9 cellular contexts compared by ENCODE assay signal in the genomic region with DNA sequence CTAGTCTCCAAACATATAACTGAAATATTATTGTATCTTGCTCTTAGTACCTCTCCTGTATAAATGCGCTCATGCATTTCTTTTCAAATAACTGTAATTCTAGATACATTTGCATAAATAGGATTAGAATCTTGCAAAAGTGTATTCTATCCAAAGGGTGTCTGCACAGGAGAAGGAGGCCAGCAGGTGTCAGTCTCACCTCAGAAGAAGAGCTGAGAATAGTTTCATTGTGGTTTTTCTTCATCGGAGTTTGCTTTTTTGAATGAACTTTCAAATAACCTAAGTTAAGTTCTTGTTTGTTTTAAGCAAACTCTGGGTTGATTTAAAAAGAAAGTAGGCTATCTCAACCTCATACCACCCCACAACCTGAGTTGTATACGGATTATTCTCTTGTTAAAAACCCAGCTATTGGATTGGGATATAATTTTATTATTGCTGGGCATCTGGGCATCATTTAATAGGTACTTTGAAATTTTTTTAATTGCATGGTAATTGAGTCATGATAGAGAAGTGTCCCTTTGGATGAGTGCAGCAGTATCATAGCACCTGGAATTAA.
DNase-seq lines count a peak whose midpoint lies in the region; ATAC-seq and TF ChIP-seq lines count a peak whose summit lies in the region.
"Had no signal": no experiment of that assay in that cellular context is flagged by ENCODE, and none has a peak within 500 bp of the region (broad histone marks: within the 10 kb centered on the region; RNA-seq: fewer than 3 reads in every experiment).

No MANE protein-coding gene starts in this region.

- H3K4me3 ChIP-seq in astrocyte of the cerebellum (ENCODE audit: low read depth, low read length) (no peak overlapping the region), thyroid gland (replicated peaks in 1 of 3) (no peak overlapping the region)

- TF ChIP-seq CTCF in astrocyte of the cerebellum (IDR thresholded peaks at IDR 0.05; ENCODE audit: low read depth, low read length, missing control alignments) = peak; percentile 84
- TF ChIP-seq CTCF in thyroid gland (IDR thresholded peaks at IDR 0.05) = peak; percentile 58 to 91 (median 83)

- peaks cover 28 to 32% of the 10 kb centered on the region in 2 donors for H3K4me1 ChIP-seq in thyroid gland

- WGBS in thyroid gland, 2 donors = 5 to 10% methylated on average over 3 of the region's 3 CpGs

- H3K36me3 ChIP-seq in thyroid gland = no peaks in the 10 kb centered on the region

- no peaks in the 10 kb centered on the region for H3K9me3 ChIP-seq in thyroid gland

- H3K27me3 ChIP-seq in thyroid gland = no peaks in the 10 kb centered on the region

- no peak for TF ChIP-seq POLR2A in thyroid gland (IDR thresholded peaks at IDR 0.05)

- H3K27ac ChIP-seq in thyroid gland = no peak overlapping the region

- no peak for ATAC-seq in GM18858 (IDR thresholded peaks at IDR 0.05; ENCODE audit: unreplicated experiment)

- intact Hi-C loops in thyroid gland (cut with DNase I) = loop anchor here (5.0 to 10.0 kb wide), 2 partner anchors 89 to 281 kb away; no protein-coding TSS in a partner anchor

- DNase-seq in Daoy (ENCODE audit: low read depth) (peak; percentile 62), H4 (ENCODE audit: low spot score) (peak; percentile 66), NCI-H1694 (lab: John Stamatoyannopoulos, UW) (peak; percentile 18), astrocyte of the cerebellum (ENCODE audit: low read depth) (peak; percentile 62), iPS-NIHi11 (ENCODE audit: low spot score) (peak; percentile 39), thyroid gland (peak; percentile 62 to 67), CD1c-positive myeloid dendritic cell (ENCODE audit: extremely low spot score) (no peak)
- DNase-seq: activated B cell treated with CpG ODN at 0.5 μM for 24 hours had no signal

- in situ Hi-C loops in astrocyte of the cerebellum (cut with HindIII; ENCODE audit: low sequenced_read_pairs) = no loop called here
